ENCODE assay signal across 10 cellular contexts in genomic region chr1:16618719-16619118, GRCh38. TPM values are rescaled to one million over a fixed set of nuclear protein-coding genes. Genes with fewer than 3 reads are reported as not detected.
DNase-seq lines count a peak whose midpoint lies in the region; ATAC-seq and TF ChIP-seq lines count a peak whose summit lies in the region.
"Had no signal": no experiment of that assay in that cellular context is flagged by ENCODE, and none has a peak within 500 bp of the region (broad histone marks: within the 10 kb centered on the region; RNA-seq: fewer than 3 reads in every experiment).

No MANE protein-coding gene starts in this region.

- no peak for TF ChIP-seq CTCF in body of pancreas (IDR thresholded peaks at IDR 0.05)
- no peak for TF ChIP-seq CTCF in left lung (IDR thresholded peaks at IDR 0.05)
- no peak for TF ChIP-seq CTCF in stomach (IDR thresholded peaks at IDR 0.05)

- H3K27me3 ChIP-seq in body of pancreas (no peaks in the 10 kb centered on the region), left lung (no peaks in the 10 kb centered on the region), stomach (no peaks in the 10 kb centered on the region)
- H3K27me3 ChIP-seq: thyroid gland had no signal

- ATAC-seq in body of pancreas: no peak
- no peak for ATAC-seq in left lung
- no peak for ATAC-seq in activated T-helper 17 cell treated with anti-CD3 and anti-CD28 coated beads, Interleukin-2, amount 50 U/mL, for 72 hours (replicated peaks)

- no peak overlapping the region for H3K4me3 Mint-ChIP-seq in T-helper 2 cell treated with Interferon-gamma antibody and Interleukin-4, amounts not matched to agents 5 μg/mL and 100 μg/mL, for 36 hours
- H3K4me3 Mint-ChIP-seq in activated T-helper 17 cell treated with anti-CD3 and anti-CD28 coated beads, Interleukin-2, amount 50 U/mL, for 72 hours: no peak overlapping the region

- no peaks in the 10 kb centered on the region for H3K4me1 Mint-ChIP-seq in T-helper 2 cell treated with Interferon-gamma antibody and Interleukin-4, amounts not matched to agents 5 μg/mL and 100 μg/mL, for 36 hours (ENCODE audit: low read depth)
- H3K4me1 Mint-ChIP-seq in activated T-helper 17 cell treated with anti-CD3 and anti-CD28 coated beads, Interleukin-2, amount 50 U/mL, for 72 hours: no peaks in the 10 kb centered on the region

- intact Hi-C loops in body of pancreas (cut with DNase I) (no loop called here), left lung (cut with DNase I) (no loop called here), stomach (cut with DNase I; ENCODE audit: low total_unique reads) (no loop called here)

- H3K27ac ChIP-seq in body of pancreas: no peak overlapping the region
- H3K27ac ChIP-seq in left lung: no peak overlapping the region
- H3K27ac ChIP-seq in stomach: no peak overlapping the region
- H3K27ac ChIP-seq: thyroid gland had no signal

- peak; percentile 28 for DNase-seq in activated T-cell treated with anti-CD3 and anti-CD28 coated beads, Interleukin-2, amount 50 U/mL, for 1 hour
- DNase-seq in activated T-cell treated with anti-CD3 and anti-CD28 coated beads for 4 hours: no peak
- DNase-seq in body of pancreas: peak in 3 of 4 donors; percentile 6 to 30 (median 23)
- peak; percentile 46 to 89 for DNase-seq in left lung
- DNase-seq in stomach: peak; percentile 29
- no peak for DNase-seq in T-helper 2 cell treated with Interferon-gamma antibody and Interleukin-4, amounts not matched to agents 5 μg/mL and 100 μg/mL, for 36 hours (ENCODE audit: low spot score)
- no peak for DNase-seq in LoVo (ENCODE audit: low spot score)
- DNase-seq: thyroid gland had no signal

- H3K27ac Mint-ChIP-seq in T-helper 2 cell treated with Interferon-gamma antibody and Interleukin-4, amounts not matched to agents 5 μg/mL and 100 μg/mL, for 36 hours: no peak overlapping the region
- no peak overlapping the region for H3K27ac Mint-ChIP-seq in activated T-helper 17 cell treated with anti-CD3 and anti-CD28 coated beads, Interleukin-2, amount 50 U/mL, for 72 hours

- H3K4me1 ChIP-seq in body of pancreas (peaks cover 14% of the 10 kb centered on the region), left lung (peaks cover 3 to 7% of the 10 kb centered on the region in 2 donors), stomach (peaks cover 20 to 36% (median 29%) of the 10 kb centered on the region in 4 donors)

- H3K4me3 ChIP-seq in body of pancreas: no peak overlapping the region
- no peak overlapping the region for H3K4me3 ChIP-seq in left lung
- no peak overlapping the region for H3K4me3 ChIP-seq in stomach
- H3K4me3 ChIP-seq: thyroid gland had no signal

- 79 to 82% methylated on average over 15 of the region's 15 CpGs for WGBS in body of pancreas, 2 donors
- 83 to 90% (median 84%) methylated on average over 15 of the region's 15 CpGs for WGBS in stomach, 5 donors

- H3K36me3 Mint-ChIP-seq in T-helper 2 cell treated with Interferon-gamma antibody and Interleukin-4, amounts not matched to agents 5 μg/mL and 100 μg/mL, for 36 hours (ENCODE audit: low read depth): no peaks in the 10 kb centered on the region
- no peaks in the 10 kb centered on the region for H3K36me3 Mint-ChIP-seq in activated T-helper 17 cell treated with anti-CD3 and anti-CD28 coated beads, Interleukin-2, amount 50 U/mL, for 72 hours (ENCODE audit: low read depth)

- H3K9me3 Mint-ChIP-seq in T-helper 2 cell treated with Interferon-gamma antibody and Interleukin-4, amounts not matched to agents 5 μg/mL and 100 μg/mL, for 36 hours: no peaks in the 10 kb centered on the region
- H3K9me3 Mint-ChIP-seq in activated T-helper 17 cell treated with anti-CD3 and anti-CD28 coated beads, Interleukin-2, amount 50 U/mL, for 72 hours: no peaks in the 10 kb centered on the region

- TF ChIP-seq EP300 in stomach (IDR thresholded peaks at IDR 0.05): no peak

- TF ChIP-seq POLR2A in body of pancreas (IDR thresholded peaks at IDR 0.05): no peak
- TF ChIP-seq POLR2A in stomach (IDR thresholded peaks at IDR 0.05): no peak

- H3K27me3 Mint-ChIP-seq in T-helper 2 cell treated with Interferon-gamma antibody and Interleukin-4, amounts not matched to agents 5 μg/mL and 100 μg/mL, for 36 hours (ENCODE audit: low read depth): no peaks in the 10 kb centered on the region
- H3K27me3 Mint-ChIP-seq in activated T-helper 17 cell treated with anti-CD3 and anti-CD28 coated beads, Interleukin-2, amount 50 U/mL, for 72 hours: no peaks in the 10 kb centered on the region

- no peaks in the 10 kb centered on the region for H3K9me3 ChIP-seq in body of pancreas
- no peaks in the 10 kb centered on the region for H3K9me3 ChIP-seq in left lung
- no peaks in the 10 kb centered on the region for H3K9me3 ChIP-seq in stomach
- H3K9me3 ChIP-seq: thyroid gland had no signal

- H3K36me3 ChIP-seq in body of pancreas (replicated peaks in 1 of 2; ENCODE audit: insufficient read depth in 1 of 2, low read depth in 2 of 2) (peaks cover 0 to 4% of the 10 kb centered on the region in 2 donors), left lung (peaks cover 0 to 46% of the 10 kb centered on the region in 2 donors), stomach (peaks cover 21 to 63% (median 50%) of the 10 kb centered on the region in 4 donors)

RNA-seq across cellular contexts. Expression of gene NBPF1, which starts 5.4 kb away (rescaled TPM):
- total RNA-seq in body of pancreas (10 to 100 TPM; 22.3 to 41.5 TPM), left lung (10 to 100 TPM; 35.2 to 40.1 TPM), stomach (10 to 100 TPM; 19.2 to 66.6 (median 35.6) TPM)
- polyA plus RNA-seq in stomach: 1 to 10 TPM; 3.3 to 8.8 (median 7.5) TPM
- 1 to 10 TPM; 6.1 to 6.8 TPM for total RNA-seq in activated T-helper 17 cell treated with anti-CD3 and anti-CD28 coated beads, Interleukin-2, amount 50 U/mL, for 72 hours

RNA-seq across cellular contexts. Expression of gene RNU1-3, which starts 48.0 kb away (rescaled TPM):
- total RNA-seq in body of pancreas: over 10,000 TPM in 1 of 2 donors, under 1 TPM in 1; under 0.01 to 15,479 TPM
- total RNA-seq in left lung: 1,000 to 10,000 TPM; 2,748 to 3,444 TPM
- 1,000 to 10,000 TPM in 1 of 5 donors, under 1 TPM in 4; under 0.01 to 9,966 (median under 0.01) TPM for total RNA-seq in stomach
- polyA plus RNA-seq in stomach: not detected
- total RNA-seq in activated T-helper 17 cell treated with anti-CD3 and anti-CD28 coated beads, Interleukin-2, amount 50 U/mL, for 72 hours: 1,000 to 10,000 TPM; 1,202 to 2,371 TPM
- polyA plus RNA-seq: fibroblast of lung had no signal

Comparison
In these comparisons a context has a peak if more than half of its experiments do, and no peak if none do; other contexts are left out.
1. DNase-seq: peak in activated T-cell treated with anti-CD3 and anti-CD28 coated beads, Interleukin-2, amount 50 U/mL, for 1 hour (single experiment), body of pancreas (3 of 4), left lung (2 of 2) and stomach (single experiment); none in activated T-cell treated with anti-CD3 and anti-CD28 coated beads for 4 hours (single experiment), T-helper 2 cell treated with Interferon-gamma antibody and Interleukin-4, amounts not matched to agents 5 μg/mL and 100 μg/mL, for 36 hours (single experiment) and LoVo (single experiment).